Comparison of ENCODE assay signal across 17 cellular contexts in genomic region chr12:10732554-10732953, GRCh38. TPM values are rescaled to one million over a fixed set of nuclear protein-coding genes. Genes with fewer than 3 reads are reported as not detected.
DNase-seq lines count a peak whose midpoint lies in the region; ATAC-seq and TF ChIP-seq lines count a peak whose summit lies in the region.
"Had no signal": no experiment of that assay in that cellular context is flagged by ENCODE, and none has a peak within 500 bp of the region (broad histone marks: within the 10 kb centered on the region; RNA-seq: fewer than 3 reads in every experiment).

No MANE protein-coding gene starts in this region.

- ATAC-seq in HCT116: no peak

- H3K9ac ChIP-seq in HCT116 (ENCODE audit: low read length): no peak overlapping the region

- no peaks in the 10 kb centered on the region for H4K20me1 ChIP-seq in HCT116 (ENCODE audit: insufficient read depth)

- no peak for TF ChIP-seq POLR2A in HCT116 (IDR thresholded peaks at IDR 0.05; ENCODE audit: borderline replicate concordance, extremely low read depth, insufficient read depth, insufficient read length)

- H3K9me3 ChIP-seq in HCT116 (ENCODE audit: control insufficient read depth in 1 of 2, insufficient read depth in 1 of 2, low read depth in 1 of 2, low read length in 2 of 2): no peaks in the 10 kb centered on the region; a peak in 1 of 4 replicates
- H3K9me3 ChIP-seq: Caco-2 had no signal

- H3K4me3 ChIP-seq in HCT116 (replicated peaks in 1 of 2; ENCODE audit: low read depth in 1 of 2, low read length in 2 of 2): no peak overlapping the region

- DNase-seq in EH (ENCODE audit: low read depth): peak; percentile 23
- DNase-seq in HCT116 (ENCODE audit: low read depth, low spot score): no peak
- DNase-seq in astrocyte of the hippocampus (ENCODE audit: low read depth, low spot score): peak; percentile 6
- no peak for DNase-seq in NCI-H2029 (lab: John Stamatoyannopoulos, UW)
- DNase-seq in substantia nigra (lab: John Stamatoyannopoulos, UW): no peak
- no peak for DNase-seq in activated CD8-positive, alpha-beta memory T cell treated with anti-CD3 and anti-CD28 coated beads, Interleukin-2, amount 50 U/mL, for 48 hours
- DNase-seq: ACHN; AML-193; Caco-2; CD4-positive, alpha-beta T cell; GF-D8; GOT3; H9; KG1 had no signal

- CTCF ChIA-PET in HCT116 (lab: Charles Lee): interaction anchor here (0.6 to 1.4 kb wide), 2 partner anchors 18 to 500 kb away, joined by 3 to 7 read pairs; no protein-coding TSS in a partner anchor

- no peak for TF ChIP-seq RAD21 in HCT116 (IDR thresholded peaks at IDR 0.05; ENCODE audit: low read depth)

- no peak overlapping the region for H3K4me2 ChIP-seq in HCT116 (ENCODE audit: low read length)

- BruUV-seq in HCT116 (replicated peaks; lab: Mats Ljungman, UMichigan): no TSS peak

- TF ChIP-seq CTCF in HCT116 (IDR thresholded peaks at IDR 0.05 in 2 of 3, conservative IDR thresholded peaks at IDR 0.05 in 1 of 3; ENCODE audit: borderline replicate concordance in 1 of 3, insufficient read depth in 1 of 3, low read depth in 2 of 3, low read length in 2 of 3): no peak

- H3K4me1 ChIP-seq in HCT116 (ENCODE audit: control insufficient read depth in 1 of 2, insufficient read depth in 2 of 2, low read length in 2 of 2): no peaks in the 10 kb centered on the region
- H3K4me1 ChIP-seq: Caco-2 had no signal

- no peaks in the 10 kb centered on the region for H3K79me2 ChIP-seq in HCT116 (ENCODE audit: insufficient read depth, low read length)

- no peaks in the 10 kb centered on the region for H3K36me3 ChIP-seq in HCT116 (ENCODE audit: control insufficient read depth in 1 of 2, insufficient read depth in 2 of 2, low read length in 2 of 2)

- H2AFZ ChIP-seq in HCT116 (ENCODE audit: low read depth, low read length, poor library complexity, severe bottlenecking): no peak overlapping the region

- H3K27ac ChIP-seq in HCT116 (ENCODE audit: low read depth, low read length) (no peak overlapping the region), substantia nigra (ENCODE audit: low read depth, low read length, poor library complexity, severe bottlenecking) (no peak overlapping the region)
- H3K27ac ChIP-seq: C4-2B, HL-60 had no signal

- POLR2A ChIA-PET in HCT116 (lab: Charles Lee): no interaction called here

- no peaks in the 10 kb centered on the region for H3K9me2 ChIP-seq in HCT116 (ENCODE audit: insufficient read depth)

- intact Hi-C loops in HCT116 (cut with micrococcal nuclease): no loop called here

- H3K27me3 ChIP-seq in HCT116 (ENCODE audit: insufficient read depth, low read length): no peaks in the 10 kb centered on the region

- RAD21 ChIA-PET in HCT116 (lab: Charles Lee; ENCODE audit: low non-redundant PET in 1 of 2, low total read pairs in 2 of 2, uncharacterized antibody in 2 of 2, unreplicated experiment in 2 of 2): no interaction called here

TF ChIP-seq in HCT116, 20 proteins besides CTCF, POLR2A, EP300 and RAD21:
- TF ChIP-seq, protein P1, sequence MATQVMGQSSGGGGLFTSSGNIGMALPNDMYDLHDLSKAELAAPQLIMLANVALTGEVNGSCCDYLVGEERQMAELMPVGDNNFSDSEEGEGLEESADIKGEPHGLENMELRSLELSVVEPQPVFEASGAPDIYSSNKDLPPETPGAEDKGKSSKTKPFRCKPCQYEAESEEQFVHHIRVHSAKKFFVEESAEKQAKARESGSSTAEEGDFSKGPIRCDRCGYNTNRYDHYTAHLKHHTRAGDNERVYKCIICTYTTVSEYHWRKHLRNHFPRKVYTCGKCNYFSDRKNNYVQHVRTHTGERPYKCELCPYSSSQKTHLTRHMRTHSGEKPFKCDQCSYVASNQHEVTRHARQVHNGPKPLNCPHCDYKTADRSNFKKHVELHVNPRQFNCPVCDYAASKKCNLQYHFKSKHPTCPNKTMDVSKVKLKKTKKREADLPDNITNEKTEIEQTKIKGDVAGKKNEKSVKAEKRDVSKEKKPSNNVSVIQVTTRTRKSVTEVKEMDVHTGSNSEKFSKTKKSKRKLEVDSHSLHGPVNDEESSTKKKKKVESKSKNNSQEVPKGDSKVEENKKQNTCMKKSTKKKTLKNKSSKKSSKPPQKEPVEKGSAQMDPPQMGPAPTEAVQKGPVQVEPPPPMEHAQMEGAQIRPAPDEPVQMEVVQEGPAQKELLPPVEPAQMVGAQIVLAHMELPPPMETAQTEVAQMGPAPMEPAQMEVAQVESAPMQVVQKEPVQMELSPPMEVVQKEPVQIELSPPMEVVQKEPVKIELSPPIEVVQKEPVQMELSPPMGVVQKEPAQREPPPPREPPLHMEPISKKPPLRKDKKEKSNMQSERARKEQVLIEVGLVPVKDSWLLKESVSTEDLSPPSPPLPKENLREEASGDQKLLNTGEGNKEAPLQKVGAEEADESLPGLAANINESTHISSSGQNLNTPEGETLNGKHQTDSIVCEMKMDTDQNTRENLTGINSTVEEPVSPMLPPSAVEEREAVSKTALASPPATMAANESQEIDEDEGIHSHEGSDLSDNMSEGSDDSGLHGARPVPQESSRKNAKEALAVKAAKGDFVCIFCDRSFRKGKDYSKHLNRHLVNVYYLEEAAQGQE (IDR thresholded peaks at IDR 0.05; ENCODE audit: low read depth): 0 out of 2 replicates have a peak, but pooled peaks have one; percentile 11
- TF ChIP-seq CEBPB (IDR thresholded peaks at IDR 0.05; ENCODE audit: low read depth): no peak

RNA-seq across cellular contexts. Expression of gene YBX3, which starts 9.4 kb away (rescaled TPM):
- 419 TPM for total RNA-seq in HCT116 (2021; ENCODE audit: unreplicated experiment)
- 472 and 487 TPM in 2 replicates for polyA plus RNA-seq in HCT116 (2012)

RNA-seq across cellular contexts. Expression of gene STYK1, which starts 58.7 kb away (rescaled TPM):
- total RNA-seq in HCT116 (2021; ENCODE audit: unreplicated experiment): 4.4 TPM
- polyA plus RNA-seq in HCT116 (2012): 3.8 and 4.5 TPM in 2 replicates
- total RNA-seq: CD4-positive, alpha-beta T cell had no signal
- polyA plus RNA-seq: IgD-negative memory B cell had no signal

Comparison
In these comparisons a context has a peak if more than half of its experiments do, and no peak if none do; other contexts are left out.
1. DNase-seq: peak in EH (single experiment) and astrocyte of the hippocampus (single experiment); none in HCT116 (single experiment), NCI-H2029 (single experiment), substantia nigra (0 of 49) and activated CD8-positive, alpha-beta memory T cell treated with anti-CD3 and anti-CD28 coated beads, Interleukin-2, amount 50 U/mL, for 48 hours (single experiment).